1 cellular context compared by ENCODE assay signal in genomic region chr9:137387034-137387890, GRCh38.
TF ChIP-seq lines count a peak whose summit lies in the region.

No MANE protein-coding gene starts in this region.

TF ChIP-seq in HepG2, 621 proteins besides CTCF, POLR2A, EP300 and RAD21:
- TF ChIP-seq ZNF800 (CRISPR knock-in tag; IDR thresholded peaks at IDR 0.05): no peak
- peak; percentile 32; the same call in 1 of the 2 replicates for TF ChIP-seq RBFOX2 (IDR thresholded peaks at IDR 0.05; ENCODE audit: low read depth, low read length)
- peak; percentile 59; the same call in 1 of the 2 replicates for TF ChIP-seq ZNF687 (CRISPR knock-in tag; IDR thresholded peaks at IDR 0.05)
- TF ChIP-seq NONO (IDR thresholded peaks at IDR 0.05): no peak
- 0 out of 2 replicates have a peak, but pooled peaks have one; percentile 37 for TF ChIP-seq NONO (CRISPR knock-in tag; conservative IDR thresholded peaks at IDR 0.05)
- peak; percentile 94 for TF ChIP-seq ZSCAN25 (CRISPR knock-in tag; IDR thresholded peaks at IDR 0.05)
- peak; percentile 23 for TF ChIP-seq AGO1 (IDR thresholded peaks at IDR 0.05; ENCODE audit: low read depth, low read length, poor library complexity, severe bottlenecking)
- TF ChIP-seq AGO2 (optimal IDR thresholded peaks at IDR 0.05; ENCODE audit: low read depth, low read length): peak; percentile 5
- TF ChIP-seq PATZ1 (CRISPR knock-in tag; IDR thresholded peaks at IDR 0.05): 0 out of 2 replicates have a peak, but pooled peaks have one; percentile 23
- 0 out of 2 replicates have a peak, but pooled peaks have one; percentile 10 for TF ChIP-seq ESRRA (CRISPR knock-in tag; IDR thresholded peaks at IDR 0.05; ENCODE audit: low read depth)
- TF ChIP-seq SMAD1 (CRISPR knock-in tag; IDR thresholded peaks at IDR 0.05; ENCODE audit: borderline replicate concordance, low read depth): no peak
- 0 out of 2 replicates have a peak, but pooled peaks have one; percentile 0 for TF ChIP-seq HNRNPL (IDR thresholded peaks at IDR 0.05; ENCODE audit: low read depth, low read length)
